8 cellular contexts compared by ENCODE assay signal in genomic region chr15:58988011-58988785, GRCh38. TPM values are rescaled to one million over a fixed set of nuclear protein-coding genes. Genes with fewer than 3 reads are reported as not detected.
DNase-seq lines count a peak whose midpoint lies in the region; ATAC-seq, FAIRE-seq and TF ChIP-seq lines count a peak whose summit lies in the region.

No MANE protein-coding gene starts in this region.

- FAIRE-seq in GM18507 (lab: Jason Lieb, UNC) = peak; percentile 69

- no peak for TF ChIP-seq CTCF in 22Rv1 (IDR thresholded peaks at IDR 0.05)

- peaks cover 47% of the 10 kb centered on the region for H3K4me1 Mint-ChIP-seq in activated CD4-positive, alpha-beta memory T cell treated with anti-CD3 and anti-CD28 coated beads, Interleukin-2, amount 10 ng/mL, durations not matched to agents 7 days and 5 days

- peaks cover 20% of the 10 kb centered on the region for H3K4me1 ChIP-seq in effector memory CD4-positive, alpha-beta T cell (ENCODE audit: control insufficient read depth, insufficient read depth, low read length, poor library complexity, severe bottlenecking)

- CTCF ChIA-PET in activated CD4-positive, alpha-beta memory T cell treated with anti-CD3 and anti-CD28 coated beads, Interleukin-2, amount 10 ng/mL, durations not matched to agents 7 days and 5 days (lab: Charles Lee) = interaction anchor here (0.8 to 0.9 kb wide), 2 partner anchors 76 to 541 kb away, joined by 3 read pairs; no protein-coding TSS in a partner anchor

- peak overlapping the region; percentile 96 for H3K4me3 Mint-ChIP-seq in activated CD4-positive, alpha-beta memory T cell treated with anti-CD3 and anti-CD28 coated beads, Interleukin-2, amount 10 ng/mL, durations not matched to agents 7 days and 5 days

- POLR2A ChIA-PET in activated CD4-positive, alpha-beta memory T cell treated with anti-CD3 and anti-CD28 coated beads, Interleukin-2, amount 10 ng/mL, durations not matched to agents 7 days and 5 days (lab: Charles Lee) = interaction anchor here (0.7 to 3.6 kb wide), 14 partner anchors 9 to 218 kb away, joined by 3 to 21 read pairs (median 4); partner anchors contain the start of genes CCNB2 and SLTM

- H3K36me3 Mint-ChIP-seq in activated CD4-positive, alpha-beta memory T cell treated with anti-CD3 and anti-CD28 coated beads, Interleukin-2, amount 10 ng/mL, durations not matched to agents 7 days and 5 days (ENCODE audit: low read depth) = peaks cover 32% of the 10 kb centered on the region

- peak; percentile 45 for DNase-seq in GM18507 (ENCODE audit: extremely low spot score, insufficient read length, low read depth)
- peak; percentile 9 for DNase-seq in NCI-H510A (lab: John Stamatoyannopoulos, UW)
- DNase-seq in activated CD4-positive, alpha-beta memory T cell treated with anti-CD3 and anti-CD28 coated beads, Interleukin-2, amount 10 ng/mL, durations not matched to agents 7 days and 5 days = peak; percentile 64
- DNase-seq in effector memory CD4-positive, alpha-beta T cell = peak in 2 of 3 donors; percentile 31 to 55
- DNase-seq in medulla oblongata (ENCODE audit: extremely low spot score) = peak; percentile 77
- DNase-seq in stimulated activated CD8-positive, alpha-beta memory T cell treated with anti-CD3 and anti-CD28 coated beads, Interleukin-12 subunit alpha, Interleukin-12 subunit beta, amount 100 ng/mL, for 24 hours (ENCODE audit: extremely low read depth) = peak; percentile 25

- H3K9me3 ChIP-seq in effector memory CD4-positive, alpha-beta T cell (ENCODE audit: control insufficient read depth, low read length) = no peaks in the 10 kb centered on the region

- H3K4me3 ChIP-seq in effector memory CD4-positive, alpha-beta T cell (ENCODE audit: insufficient read depth, low read depth, low read length, poor library complexity, severe bottlenecking) = peak overlapping the region; percentile 88

- no peaks in the 10 kb centered on the region for H3K9me3 Mint-ChIP-seq in activated CD4-positive, alpha-beta memory T cell treated with anti-CD3 and anti-CD28 coated beads, Interleukin-2, amount 10 ng/mL, durations not matched to agents 7 days and 5 days

- H3K27me3 Mint-ChIP-seq in activated CD4-positive, alpha-beta memory T cell treated with anti-CD3 and anti-CD28 coated beads, Interleukin-2, amount 10 ng/mL, durations not matched to agents 7 days and 5 days = peaks cover 9% of the 10 kb centered on the region

- peak overlapping the region; percentile 76 for H3K27ac ChIP-seq in 22Rv1
- H3K27ac ChIP-seq in effector memory CD4-positive, alpha-beta T cell (ENCODE audit: insufficient read depth, low read length, poor library complexity, severe bottlenecking) = peak overlapping the region; percentile 82

- peak; percentile 48 for ATAC-seq in HG03025 (IDR thresholded peaks at IDR 0.05; ENCODE audit: low FRiP score, unreplicated experiment)

- H3K27ac Mint-ChIP-seq in activated CD4-positive, alpha-beta memory T cell treated with anti-CD3 and anti-CD28 coated beads, Interleukin-2, amount 10 ng/mL, durations not matched to agents 7 days and 5 days = peak overlapping the region; percentile 80

- peaks cover 4% of the 10 kb centered on the region for H3K36me3 ChIP-seq in effector memory CD4-positive, alpha-beta T cell (ENCODE audit: control insufficient read depth, insufficient read depth, low read length)

- H3K27me3 ChIP-seq in effector memory CD4-positive, alpha-beta T cell (replicated peaks; ENCODE audit: control insufficient read depth, insufficient read depth, low read length, poor library complexity, severe bottlenecking) = no peaks in the 10 kb centered on the region

RNA-seq across cellular contexts. Expression of gene RNF111, which starts 0.7 kb away (rescaled TPM):
- total RNA-seq in activated CD4-positive, alpha-beta memory T cell treated with anti-CD3 and anti-CD28 coated beads, Interleukin-2, amount 10 ng/mL, durations not matched to agents 7 days and 5 days = 10 to 100 TPM; 32.3 to 37.2 TPM

RNA-seq across cellular contexts. Expression of gene SLTM, which starts 54.7 kb away (rescaled TPM):
- total RNA-seq in activated CD4-positive, alpha-beta memory T cell treated with anti-CD3 and anti-CD28 coated beads, Interleukin-2, amount 10 ng/mL, durations not matched to agents 7 days and 5 days = 100 to 1,000 TPM; 108 to 117 TPM

Comparison
In these comparisons a context has a peak if more than half of its experiments do, and no peak if none do; other contexts are left out.
1. Peak in every context shown above with its lines: DNase-seq, ATAC-seq, H3K4me3 ChIP-seq and H3K27ac ChIP-seq.
2. DNase-seq: peak in every context shown above with its lines; median percentile 77 in medulla oblongata; 64 in activated CD4-positive, alpha-beta memory T cell treated with anti-CD3 and anti-CD28 coated beads, Interleukin-2, amount 10 ng/mL, durations not matched to agents 7 days and 5 days; 45 in GM18507; 43 in effector memory CD4-positive, alpha-beta T cell; 25 in stimulated activated CD8-positive, alpha-beta memory T cell treated with anti-CD3 and anti-CD28 coated beads, Interleukin-12 subunit alpha, Interleukin-12 subunit beta, amount 100 ng/mL, for 24 hours; 9 in NCI-H510A.